ENCODE assay signal across 9 cellular contexts in genomic region chr13:28429685-28430290, GRCh38.
A peak's percentile ranks its signal among the peaks of the same experiment; 100 is the strongest.
DNase-seq lines count a peak whose midpoint lies in the region; ATAC-seq and TF ChIP-seq lines count a peak whose summit lies in the region.
"Had no signal": no experiment of that assay in that cellular context is flagged by ENCODE, and none has a peak within 500 bp of the region (broad histone marks: within the 10 kb centered on the region; RNA-seq: fewer than 3 reads in every experiment).

No MANE protein-coding gene starts in this region.

- H3K4me1 Mint-ChIP-seq in nephron progenitor cell = peaks cover 6% of the 10 kb centered on the region

- POLR2A ChIA-PET in GM10248 (lab: Yijun Ruan, JAX) = no interaction called here

- intact Hi-C loops in left cardiac atrium (cut with DNase I) = no loop called here

- no peak overlapping the region for H3K27ac Mint-ChIP-seq in nephron progenitor cell
- H3K27ac Mint-ChIP-seq: activated T-cell treated with anti-CD3 and anti-CD28 coated beads, Interleukin-2, amount 50 U/mL, for 72 hours had no signal

- DNase-seq in GM10248 (ENCODE audit: extremely low spot score) (peak; percentile 46), amniotic epithelial cell (ENCODE audit: low read depth) (peak; percentile 60), SKM-1 (lab: John Stamatoyannopoulos, UW; ENCODE audit: unreplicated experiment) (no peak), left cardiac atrium (no peak), nephron progenitor cell (no peak), HK-2 (ENCODE audit: unreplicated experiment) (no peak)
- DNase-seq: activated T-cell treated with anti-CD3 and anti-CD28 coated beads, Interleukin-2, amount 50 U/mL, for 72 hours had no signal

- peak; percentile 94 for ATAC-seq in GM21360 (IDR thresholded peaks at IDR 0.05; ENCODE audit: unreplicated experiment)
- peak; percentile 95 for ATAC-seq in HG03159 (IDR thresholded peaks at IDR 0.05; ENCODE audit: unreplicated experiment)
- no peak for ATAC-seq in left cardiac atrium
- ATAC-seq: activated T-cell treated with anti-CD3 and anti-CD28 coated beads, Interleukin-2, amount 50 U/mL, for 72 hours had no signal

- CTCF ChIA-PET in GM10248 (lab: Yijun Ruan, JAX) = no interaction called here

- H3K36me3 Mint-ChIP-seq in nephron progenitor cell (ENCODE audit: low read depth) = peaks cover 6% of the 10 kb centered on the region

- peaks cover 4% of the 10 kb centered on the region for H3K27me3 Mint-ChIP-seq in nephron progenitor cell (ENCODE audit: low read depth, poor library complexity)

- H3K9me3 Mint-ChIP-seq in nephron progenitor cell = no peaks in the 10 kb centered on the region
- H3K9me3 Mint-ChIP-seq: activated T-cell treated with anti-CD3 and anti-CD28 coated beads, Interleukin-2, amount 50 U/mL, for 72 hours had no signal

- no peak overlapping the region for H3K4me3 Mint-ChIP-seq in nephron progenitor cell
- H3K4me3 Mint-ChIP-seq: activated T-cell treated with anti-CD3 and anti-CD28 coated beads, Interleukin-2, amount 50 U/mL, for 72 hours had no signal

- TF ChIP-seq CTCF in GM10248 (IDR thresholded peaks at IDR 0.05; ENCODE audit: control extremely low read depth, extremely low read depth, low read depth, missing control alignments) (no peak), nephron progenitor cell (IDR thresholded peaks at IDR 0.05) (no peak)

Comparison
In these comparisons a context has a peak if more than half of its experiments do, and no peak if none do; other contexts are left out.
1. DNase-seq: peak in GM10248 (single experiment) and amniotic epithelial cell (single experiment); none in SKM-1 (single experiment), left cardiac atrium (single experiment), nephron progenitor cell (single experiment) and HK-2 (single experiment).
2. ATAC-seq: peak in GM21360 (single experiment) and HG03159 (single experiment); none in left cardiac atrium (0 of 2).